Comparison of ENCODE assay signal across 1 cellular context in genomic region chr7:28571405-28571804, GRCh38.
TF ChIP-seq lines count a peak whose summit lies in the region.

No MANE protein-coding gene starts in this region.

TF ChIP-seq in IMR-90, 13 proteins besides CTCF, POLR2A, EP300 and RAD21 (continued from another document):
- TF ChIP-seq USF2 (IDR thresholded peaks at IDR 0.05; ENCODE audit: low read depth, low read length) (no peak), RCOR1 (IDR thresholded peaks at IDR 0.05; ENCODE audit: insufficient replicate concordance, low read length) (no peak), MAZ (IDR thresholded peaks at IDR 0.05; ENCODE audit: borderline replicate concordance, low read depth, low read length) (no peak)
